Comparison of ENCODE assay signal across 22 cellular contexts in the genomic region with DNA sequence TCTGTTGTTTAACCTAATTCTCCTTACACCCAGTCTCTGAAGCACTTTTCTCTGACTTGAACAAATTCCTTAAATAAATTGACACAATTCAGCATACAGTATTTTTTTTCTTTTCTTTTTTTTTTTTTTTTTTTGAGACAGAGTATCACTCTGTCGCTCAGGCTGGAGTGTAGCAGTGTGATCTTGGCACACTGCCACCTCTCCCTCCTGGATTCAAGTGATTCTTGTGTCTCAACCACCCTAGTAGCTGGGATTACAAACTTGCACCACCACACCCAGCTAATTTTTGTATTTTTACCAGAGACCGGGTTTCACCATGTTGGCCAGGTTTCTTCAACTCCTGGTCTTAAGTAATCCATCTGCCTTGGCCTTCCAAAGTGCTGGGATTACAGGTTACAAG.
"Had no signal": no experiment of that assay in that cellular context is flagged by ENCODE, and none has a peak within 500 bp of the region (broad histone marks: within the 10 kb centered on the region; RNA-seq: fewer than 3 reads in every experiment).

No MANE protein-coding gene starts in this region.

- H3K4me3 ChIP-seq: neural progenitor cell, ovary, psoas muscle, right lobe of liver, sigmoid colon, stomach, tibial artery, transverse colon, upper lobe of right lung, uterus had no signal

- H3K36me3 ChIP-seq: neural progenitor cell, ovary, right lobe of liver, sigmoid colon, stomach, tibial artery, transverse colon, upper lobe of right lung, uterus had no signal

- H3K27me3 ChIP-seq: neural progenitor cell, ovary, right lobe of liver, sigmoid colon, stomach, tibial artery, transverse colon, upper lobe of right lung, uterus had no signal

- H3K9me3 ChIP-seq: ovary, psoas muscle, right lobe of liver, sigmoid colon, stomach, tibial artery, transverse colon, upper lobe of right lung, uterus had no signal

- DNase-seq: natural killer cell; occipital lobe; ovary; psoas muscle; right cardiac atrium; right lobe of liver; sigmoid colon; small intestine; stimulated activated CD4-positive, alpha-beta T cell treated with anti-CD3 and anti-CD28 coated beads, Interleukin-15, amount 100 ng/mL, for 24 hours; stimulated activated CD4-positive, alpha-beta T cell treated with anti-CD3 and anti-CD28 coated beads, Interleukin-2, amount 100 ng/mL, for 24 hours; stimulated activated CD4-positive, alpha-beta T cell treated with anti-CD3 and anti-CD28 coated beads, Interleukin-2, amount 100 ng/mL, for 48 hours; stimulated activated CD4-positive, alpha-beta T cell treated with anti-CD3 and anti-CD28 coated beads, Interleukin-4, amount 100 ng/mL, for 24 hours; stimulated activated naive B cell treated with anti-CD40 and anti-IgM and Interleukin-4, amounts not matched to agents 10 μg/mL and 1 μg/mL and 100 μg/mL, for 72 hours; stimulated activated naive CD4-positive, alpha-beta T cell treated with Interleukin-2 at 50 U/mL for 16 hours; stomach; tibial artery; transverse colon; upper lobe of right lung; uterus had no signal

- H3K27ac ChIP-seq: neural progenitor cell, ovary, parathyroid adenoma, psoas muscle, right lobe of liver, sigmoid colon, stomach, tibial artery, transverse colon, upper lobe of right lung, uterus had no signal

- ATAC-seq: natural killer cell; psoas muscle; right cardiac atrium; right lobe of liver; stimulated activated effector memory CD8-positive, alpha-beta T cell treated with anti-CD3 and anti-CD28 coated beads, Interleukin-12 subunit alpha, Interleukin-12 subunit beta, amount 100 ng/mL, for 72 hours; stimulated activated naive B cell treated with anti-CD40 and anti-IgM and Interleukin-4, amounts not matched to agents 10 μg/mL and 1 μg/mL and 100 μg/mL, for 72 hours; upper lobe of right lung had no signal

- H3K4me1 ChIP-seq: neural progenitor cell, parathyroid adenoma, psoas muscle, right lobe of liver, sigmoid colon, stomach, tibial artery, transverse colon, upper lobe of right lung, uterus had no signal
